35 cellular contexts compared by ENCODE assay signal in the genomic region with DNA sequence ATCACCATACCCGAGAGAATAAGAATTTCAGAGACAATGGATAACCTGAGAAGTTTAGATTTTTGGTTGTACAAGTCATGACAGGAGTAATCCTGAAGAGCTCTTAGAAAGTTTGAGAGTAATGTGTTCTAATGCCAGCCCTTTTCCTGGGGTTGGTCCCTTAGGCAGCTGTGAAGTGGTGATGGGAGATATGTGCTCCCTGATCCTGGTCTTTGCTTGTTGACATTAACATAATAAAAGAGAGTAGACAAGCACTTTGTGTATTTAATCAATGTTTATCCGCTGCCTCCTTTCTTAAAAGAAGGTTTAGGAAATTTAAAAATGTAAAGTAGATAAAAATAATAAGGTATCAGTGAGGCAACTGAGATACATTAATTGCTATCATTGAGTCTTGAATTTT. TPM values are rescaled to one million over a fixed set of nuclear protein-coding genes. Genes with fewer than 3 reads are reported as not detected.
"Had no signal": no experiment of that assay in that cellular context is flagged by ENCODE, and none has a peak within 500 bp of the region (broad histone marks: within the 10 kb centered on the region; RNA-seq: fewer than 3 reads in every experiment).

No MANE protein-coding gene starts in this region.

- H3K27ac ChIP-seq: KMS-11, Peyer's patch, SJSA1 had no signal

- H3K4me3 ChIP-seq: Peyer's patch, SJSA1 had no signal

- H3K4me1 ChIP-seq: Peyer's patch, SJSA1 had no signal

- DNase-seq: activated CD4-positive, alpha-beta memory T cell treated with anti-CD3 and anti-CD28 coated beads, Interleukin-2, amount 10 ng/mL, durations not matched to agents 7 days and 5 days; activated CD4-positive, alpha-beta T cell treated with anti-CD3 and anti-CD28 coated beads for 1 hour; activated CD4-positive, alpha-beta T cell treated with anti-CD3 and anti-CD28 coated beads for 48 hours; activated CD4-positive, CD25-positive, alpha-beta regulatory T cell; activated CD8-positive, alpha-beta memory T cell treated with anti-CD3 and anti-CD28 coated beads for 24 hours; activated CD8-positive, alpha-beta memory T cell treated with anti-CD3 and anti-CD28 coated beads, Interleukin-2, amount 10 ng/mL, durations not matched to agents 7 days and 5 days; activated CD8-positive, alpha-beta memory T cell treated with anti-CD3 and anti-CD28 coated beads, Interleukin-2, amount 50 U/mL, for 48 hours; activated effector memory CD4-positive, alpha-beta T cell treated with Interleukin-2 at 50 U/mL for 16 hours; activated naive CD4-positive, alpha-beta T cell treated with anti-CD3 and anti-CD28 coated beads, Interleukin-2, amount 10 ng/mL, durations not matched to agents 7 days and 5 days; activated naive CD8-positive, alpha-beta T cell treated with anti-CD3 and anti-CD28 coated beads, Interleukin-2, amount 50 U/mL, for 24 hours; activated T-cell treated with anti-CD3 and anti-CD28 coated beads, Interleukin-2, amount 50 U/mL, for 48 hours; anterior cingulate cortex; caudate nucleus; cerebellar nuclear complex; NCI-H1105; NCI-H1417 treated with DMSO at 0.1 percent for 48 hours; NCI-H1930; NCI-H2081 treated with DMSO at 0.1 percent for 48 hours; NCI-H2171; NCI-H446; NCI-H524 treated with DMSO at 0.1 percent for 48 hours; NK-92 treated with Interleukin-12 subunit alpha and Interleukin-12 subunit beta, amount 100 ng/mL, for 24 hours; PC-3; Peyer's patch; RPMI8226; SHP77 treated with DMSO at 0.1 percent for 48 hours; SK-N-SH had no signal

- H3K27ac Mint-ChIP-seq: activated CD4-positive, alpha-beta memory T cell treated with anti-CD3 and anti-CD28 coated beads, Interleukin-2, amount 10 ng/mL, durations not matched to agents 7 days and 5 days; activated CD8-positive, alpha-beta memory T cell treated with anti-CD3 and anti-CD28 coated beads, Interleukin-2, amount 10 ng/mL, durations not matched to agents 7 days and 5 days; activated naive CD4-positive, alpha-beta T cell treated with anti-CD3 and anti-CD28 coated beads, Interleukin-2, amount 10 ng/mL, durations not matched to agents 7 days and 5 days; activated naive CD8-positive, alpha-beta T cell; activated naive CD8-positive, alpha-beta T cell treated with anti-CD3 and anti-CD28 coated beads, Interleukin-2, amount 50 U/mL, for 24 hours; brain; T-helper 1 cell treated with Interleukin-12 subunit alpha and Interleukin-12 subunit beta and Interleukin-4 antibody, amounts not matched to agents 30 μg/mL and 1 μg/mL, for 36 hours; T-helper 2 cell treated with Interferon-gamma antibody and Interleukin-4, amounts not matched to agents 5 μg/mL and 100 μg/mL, for 36 hours had no signal

- H3K36me3 Mint-ChIP-seq: activated CD8-positive, alpha-beta memory T cell treated with anti-CD3 and anti-CD28 coated beads, Interleukin-2, amount 10 ng/mL, durations not matched to agents 7 days and 5 days; activated naive CD4-positive, alpha-beta T cell treated with anti-CD3 and anti-CD28 coated beads, Interleukin-2, amount 10 ng/mL, durations not matched to agents 7 days and 5 days; activated naive CD8-positive, alpha-beta T cell; brain had no signal

- H3K4me1 Mint-ChIP-seq: activated CD4-positive, alpha-beta memory T cell treated with anti-CD3 and anti-CD28 coated beads, Interleukin-2, amount 10 ng/mL, durations not matched to agents 7 days and 5 days; activated CD8-positive, alpha-beta memory T cell treated with anti-CD3 and anti-CD28 coated beads, Interleukin-2, amount 10 ng/mL, durations not matched to agents 7 days and 5 days; activated naive CD4-positive, alpha-beta T cell treated with anti-CD3 and anti-CD28 coated beads, Interleukin-2, amount 10 ng/mL, durations not matched to agents 7 days and 5 days; activated naive CD8-positive, alpha-beta T cell treated with anti-CD3 and anti-CD28 coated beads, Interleukin-2, amount 50 U/mL, for 24 hours; brain had no signal

- H3K9me3 ChIP-seq: Peyer's patch, SJSA1, SK-N-SH had no signal

- H3K4me3 Mint-ChIP-seq: activated CD4-positive, alpha-beta memory T cell treated with anti-CD3 and anti-CD28 coated beads, Interleukin-2, amount 10 ng/mL, durations not matched to agents 7 days and 5 days; activated CD8-positive, alpha-beta memory T cell treated with anti-CD3 and anti-CD28 coated beads, Interleukin-2, amount 10 ng/mL, durations not matched to agents 7 days and 5 days; activated naive CD4-positive, alpha-beta T cell treated with anti-CD3 and anti-CD28 coated beads, Interleukin-2, amount 10 ng/mL, durations not matched to agents 7 days and 5 days; activated naive CD8-positive, alpha-beta T cell; activated naive CD8-positive, alpha-beta T cell treated with anti-CD3 and anti-CD28 coated beads, Interleukin-2, amount 50 U/mL, for 24 hours; brain; T-helper 1 cell treated with Interleukin-12 subunit alpha and Interleukin-12 subunit beta and Interleukin-4 antibody, amounts not matched to agents 30 μg/mL and 1 μg/mL, for 36 hours; T-helper 2 cell treated with Interferon-gamma antibody and Interleukin-4, amounts not matched to agents 5 μg/mL and 100 μg/mL, for 36 hours had no signal

- H3K27me3 Mint-ChIP-seq: activated CD4-positive, alpha-beta memory T cell treated with anti-CD3 and anti-CD28 coated beads, Interleukin-2, amount 10 ng/mL, durations not matched to agents 7 days and 5 days; activated CD8-positive, alpha-beta memory T cell treated with anti-CD3 and anti-CD28 coated beads, Interleukin-2, amount 10 ng/mL, durations not matched to agents 7 days and 5 days; activated naive CD4-positive, alpha-beta T cell treated with anti-CD3 and anti-CD28 coated beads, Interleukin-2, amount 10 ng/mL, durations not matched to agents 7 days and 5 days; activated naive CD8-positive, alpha-beta T cell; activated naive CD8-positive, alpha-beta T cell treated with anti-CD3 and anti-CD28 coated beads, Interleukin-2, amount 50 U/mL, for 24 hours had no signal

- ATAC-seq: activated CD8-positive, alpha-beta memory T cell treated with anti-CD3 and anti-CD28 coated beads, Interleukin-2, amount 10 ng/mL, durations not matched to agents 7 days and 5 days; activated naive CD8-positive, alpha-beta T cell treated with anti-CD3 and anti-CD28 coated beads, Interleukin-2, amount 50 U/mL, for 24 hours; PC-3 had no signal

- H3K27me3 ChIP-seq: Peyer's patch had no signal

- H3K36me3 ChIP-seq: Peyer's patch, SJSA1 had no signal

RNA-seq across cellular contexts. Expression of gene DSC3, which starts 13.8 kb away (rescaled TPM):
- total RNA-seq: activated CD4-positive, alpha-beta memory T cell treated with anti-CD3 and anti-CD28 coated beads, Interleukin-2, amount 10 ng/mL, durations not matched to agents 7 days and 5 days; activated CD8-positive, alpha-beta memory T cell treated with anti-CD3 and anti-CD28 coated beads, Interleukin-2, amount 10 ng/mL, durations not matched to agents 7 days and 5 days; LHCN-M2; M059J had no signal

RNA-seq across cellular contexts. Expression of gene DSC2, which starts 45.9 kb away (rescaled TPM):
- total RNA-seq: activated CD4-positive, alpha-beta memory T cell treated with anti-CD3 and anti-CD28 coated beads, Interleukin-2, amount 10 ng/mL, durations not matched to agents 7 days and 5 days; activated CD8-positive, alpha-beta memory T cell treated with anti-CD3 and anti-CD28 coated beads, Interleukin-2, amount 10 ng/mL, durations not matched to agents 7 days and 5 days; LHCN-M2; M059J had no signal
